ENCODE assay signal across 10 cellular contexts in genomic region chr22:50527921-50528681, GRCh38. TPM values are rescaled to one million over a fixed set of nuclear protein-coding genes. Genes with fewer than 3 reads are reported as not detected.
DNase-seq lines count a peak whose midpoint lies in the region; ATAC-seq and TF ChIP-seq lines count a peak whose summit lies in the region.
"Had no signal": no experiment of that assay in that cellular context is flagged by ENCODE, and none has a peak within 500 bp of the region (broad histone marks: within the 10 kb centered on the region; RNA-seq: fewer than 3 reads in every experiment).

No MANE protein-coding gene starts in this region.

- H3K9me3 Mint-ChIP-seq in activated CD4-positive, alpha-beta T cell treated with anti-CD3 and anti-CD28 coated beads for 36 hours (ENCODE audit: low read depth) = no peaks in the 10 kb centered on the region
- peaks cover 15% of the 10 kb centered on the region for H3K9me3 Mint-ChIP-seq in glutamatergic neuron (ENCODE audit: unreplicated experiment)

- peak overlapping the region; percentile 87 for H3K27ac Mint-ChIP-seq in activated CD4-positive, alpha-beta T cell treated with anti-CD3 and anti-CD28 coated beads for 36 hours
- H3K27ac Mint-ChIP-seq in glutamatergic neuron (ENCODE audit: unreplicated experiment) = peak overlapping the region; percentile 57

- intact Hi-C loops in activated CD4-positive, alpha-beta T cell treated with anti-CD3 and anti-CD28 coated beads for 36 hours (cut with DNase I, micrococcal nuclease) = loop anchor here (2.0 to 5.0 kb wide), 4 partner anchors 55 to 676 kb away; partner anchors contain the start of genes CHKB (in 1 of the 2), PIM3 (in 1 of the 2), PPP6R2 (in 1 of the 2) and ZBED4 (in 1 of the 2)
- intact Hi-C loops in spleen (cut with DNase I; ENCODE audit: low total_unique reads) = no loop called here

- peak overlapping the region; percentile 97 to 100 (median 98) for H3K27ac ChIP-seq in Peyer's patch
- H3K27ac ChIP-seq in spleen = peak overlapping the region; percentile 97 to 100 (median 99)

- ATAC-seq in activated CD4-positive, alpha-beta T cell treated with anti-CD3 and anti-CD28 coated beads for 36 hours = no peak
- ATAC-seq in HG02938 (IDR thresholded peaks at IDR 0.05; ENCODE audit: unreplicated experiment) (no peak), HG02610 (IDR thresholded peaks at IDR 0.05; ENCODE audit: unreplicated experiment) (no peak)

- H3K4me1 Mint-ChIP-seq in activated CD4-positive, alpha-beta T cell treated with anti-CD3 and anti-CD28 coated beads for 36 hours = peaks cover 41% of the 10 kb centered on the region
- H3K4me1 Mint-ChIP-seq in glutamatergic neuron (ENCODE audit: low read depth, unreplicated experiment) = peaks cover 12% of the 10 kb centered on the region

- peak overlapping the region; percentile 77 for H3K4me3 Mint-ChIP-seq in activated CD4-positive, alpha-beta T cell treated with anti-CD3 and anti-CD28 coated beads for 36 hours
- H3K4me3 Mint-ChIP-seq in glutamatergic neuron (ENCODE audit: unreplicated experiment) = peak overlapping the region; percentile 78

- H3K27me3 Mint-ChIP-seq in activated CD4-positive, alpha-beta T cell treated with anti-CD3 and anti-CD28 coated beads for 36 hours = no peaks in the 10 kb centered on the region
- peaks cover 26% of the 10 kb centered on the region for H3K27me3 Mint-ChIP-seq in glutamatergic neuron (ENCODE audit: unreplicated experiment)

- H3K4me1 ChIP-seq in Peyer's patch (peaks cover 6 to 65% (median 24%) of the 10 kb centered on the region in 4 donors), spleen (peaks cover 30 to 96% (median 73%) of the 10 kb centered on the region in 6 donors)

- H3K27me3 ChIP-seq in Peyer's patch = no peaks in the 10 kb centered on the region
- no peaks in the 10 kb centered on the region for H3K27me3 ChIP-seq in spleen (replicated peaks in 1 of 7)

- TF ChIP-seq POLR2A in Peyer's patch (IDR thresholded peaks at IDR 0.05) = no peak
- no peak for TF ChIP-seq POLR2A in spleen (IDR thresholded peaks at IDR 0.05)

- POLR2A ChIA-PET in activated CD4-positive, alpha-beta T cell treated with anti-CD3 and anti-CD28 coated beads for 36 hours (lab: Charles Lee) = interaction anchor here (0.6 to 1.7 kb wide), 6 partner anchors 11 to 156 kb away, joined by 3 to 7 read pairs (median 4); partner anchors contain the start of genes LMF2 and NCAPH2

- H3K9me3 ChIP-seq in Peyer's patch = no peaks in the 10 kb centered on the region
- H3K9me3 ChIP-seq in spleen = no peaks in the 10 kb centered on the region

- CTCF ChIA-PET in activated CD4-positive, alpha-beta T cell treated with anti-CD3 and anti-CD28 coated beads for 36 hours (lab: Charles Lee) = interaction anchor here (0.6 to 5.2 kb wide), 8 partner anchors 12 to 552 kb away, joined by 3 to 43 read pairs (median 4); partner anchors contain the start of genes LMF2, NCAPH2 and SYCE3

- peak; percentile 18 for DNase-seq in activated CD4-positive, alpha-beta T cell treated with anti-CD3 and anti-CD28 coated beads for 36 hours
- DNase-seq in activated CD4-positive, alpha-beta T cell treated with anti-CD3 and anti-CD28 coated beads for 1 hour = no peak
- DNase-seq in Peyer's patch = no peak
- DNase-seq in glutamatergic neuron = no peak
- no peak for DNase-seq in spleen
- no peak for DNase-seq in NOMO-1 treated with dmso at 0.1 percent for 144 hours (lab: John Stamatoyannopoulos, UW; ENCODE audit: unreplicated experiment)
- DNase-seq: ACHN; central memory CD4-positive, alpha-beta T cell had no signal

- peak overlapping the region in 1 of 4 donors; percentile 76 for H3K4me3 ChIP-seq in Peyer's patch
- H3K4me3 ChIP-seq in spleen = peak overlapping the region in 7 of 8 donors; percentile 52 to 97 (median 80)

- H3K36me3 Mint-ChIP-seq in activated CD4-positive, alpha-beta T cell treated with anti-CD3 and anti-CD28 coated beads for 36 hours (ENCODE audit: low read depth) = peaks cover 21% of the 10 kb centered on the region
- peaks cover 5% of the 10 kb centered on the region for H3K36me3 Mint-ChIP-seq in glutamatergic neuron (ENCODE audit: unreplicated experiment)

- 84 to 90% (median 87%) methylated on average over 17 to 18 of the region's 18 CpGs for WGBS in spleen, 5 donors

- H3K36me3 ChIP-seq in Peyer's patch (peaks cover 0 to 10% (median 0%) of the 10 kb centered on the region in 3 donors), spleen (peaks cover 0 to 31% (median 10%) of the 10 kb centered on the region in 6 donors)

- TF ChIP-seq CTCF in Peyer's patch (IDR thresholded peaks at IDR 0.05) = no peak
- TF ChIP-seq CTCF in glutamatergic neuron (IDR thresholded peaks at IDR 0.05; ENCODE audit: partially characterized antibody, unreplicated experiment) = no peak
- TF ChIP-seq CTCF in spleen (IDR thresholded peaks at IDR 0.05 in 8 of 11, conservative IDR thresholded peaks at IDR 0.05 in 3 of 11) = no peak

RNA-seq across cellular contexts. Expression of gene TYMP, which starts 1.7 kb away (rescaled TPM):
- total RNA-seq in activated CD4-positive, alpha-beta T cell treated with anti-CD3 and anti-CD28 coated beads for 36 hours = 10 to 100 TPM; 26.9 to 44.3 TPM
- total RNA-seq in Peyer's patch (10 to 100 TPM; 53.5 to 93.9 (median 88.3) TPM), glutamatergic neuron (ENCODE audit: unreplicated experiment) (1.2 TPM), spleen (100 to 1,000 TPM in 6 of 7 donors, 10 to 100 TPM in 1; 73.7 to 284 (median 152) TPM)
- polyA plus RNA-seq in spleen = 100 to 1,000 TPM in 1 of 3 donors, 10 to 100 TPM in 2; 88.3 to 166 (median 92.3) TPM

RNA-seq across cellular contexts. Expression of gene SCO2, which starts 2.7 kb away (rescaled TPM):
- 1 to 10 TPM; 2.4 to 5.6 TPM for total RNA-seq in activated CD4-positive, alpha-beta T cell treated with anti-CD3 and anti-CD28 coated beads for 36 hours
- 1 to 10 TPM in 3 of 4 donors, not detected in 1; 1.2 to 6.3 (median 4.5) TPM for total RNA-seq in Peyer's patch
- 4.8 TPM for total RNA-seq in glutamatergic neuron (ENCODE audit: unreplicated experiment)
- 1 to 10 TPM in 6 of 7 donors, not detected in 1; 1.2 to 7.4 (median 5.0) TPM for total RNA-seq in spleen
- polyA plus RNA-seq in spleen = 10 to 100 TPM in 2 of 3 donors, 1 to 10 TPM in 1; 4.4 to 12.7 (median 12.0) TPM

RNA-seq across cellular contexts. Expression of gene KLHDC7B, which starts 17.6 kb away (rescaled TPM):
- 1 to 10 TPM; 5.7 to 6.4 TPM for total RNA-seq in activated CD4-positive, alpha-beta T cell treated with anti-CD3 and anti-CD28 coated beads for 36 hours
- total RNA-seq in Peyer's patch (1 to 10 TPM in 1 of 4 donors, not detected in 3; 1.1 TPM), glutamatergic neuron (ENCODE audit: unreplicated experiment) (0.12 TPM), spleen (1 to 10 TPM; 2.6 to 5.0 (median 3.4) TPM)
- polyA plus RNA-seq in spleen = 1 to 10 TPM; 2.6 to 3.8 (median 3.5) TPM

RNA-seq across cellular contexts. Expression of gene NCAPH2, which starts 20.1 kb away (rescaled TPM):
- total RNA-seq in activated CD4-positive, alpha-beta T cell treated with anti-CD3 and anti-CD28 coated beads for 36 hours = 100 to 1,000 TPM; 115 to 123 TPM
- total RNA-seq in Peyer's patch = 10 to 100 TPM; 34.0 to 85.8 (median 41.2) TPM
- 52.9 TPM for total RNA-seq in glutamatergic neuron (ENCODE audit: unreplicated experiment)
- 10 to 100 TPM; 33.9 to 48.0 (median 38.1) TPM for total RNA-seq in spleen
- polyA plus RNA-seq in spleen = 10 to 100 TPM; 31.4 to 43.1 (median 35.0) TPM

RNA-seq across cellular contexts. Expression of gene LMF2, which starts 20.6 kb away (rescaled TPM):
- 10 to 100 TPM; 46.8 to 49.4 TPM for total RNA-seq in activated CD4-positive, alpha-beta T cell treated with anti-CD3 and anti-CD28 coated beads for 36 hours
- total RNA-seq in Peyer's patch (10 to 100 TPM; 68.5 to 94.9 (median 83.3) TPM), glutamatergic neuron (ENCODE audit: unreplicated experiment) (62.2 TPM), spleen (10 to 100 TPM; 62.5 to 81.1 (median 72.2) TPM)
- polyA plus RNA-seq in spleen = 10 to 100 TPM; 36.6 to 71.2 (median 45.0) TPM

Comparison
In these comparisons a context has a peak if more than half of its experiments do, and no peak if none do; other contexts are left out.
1. RNA of gene TYMP, which starts 1.7 kb away (total RNA-seq): 73.7 to 284 TPM in spleen, 53.5 to 93.9 TPM in Peyer's patch and 26.9 to 44.3 TPM in activated CD4-positive, alpha-beta T cell treated with anti-CD3 and anti-CD28 coated beads for 36 hours; 1.2 TPM in glutamatergic neuron (single experiment); every median in the first group is over 10 times any median in the second.